Comparison of ENCODE assay signal across 10 cellular contexts in the genomic region with DNA sequence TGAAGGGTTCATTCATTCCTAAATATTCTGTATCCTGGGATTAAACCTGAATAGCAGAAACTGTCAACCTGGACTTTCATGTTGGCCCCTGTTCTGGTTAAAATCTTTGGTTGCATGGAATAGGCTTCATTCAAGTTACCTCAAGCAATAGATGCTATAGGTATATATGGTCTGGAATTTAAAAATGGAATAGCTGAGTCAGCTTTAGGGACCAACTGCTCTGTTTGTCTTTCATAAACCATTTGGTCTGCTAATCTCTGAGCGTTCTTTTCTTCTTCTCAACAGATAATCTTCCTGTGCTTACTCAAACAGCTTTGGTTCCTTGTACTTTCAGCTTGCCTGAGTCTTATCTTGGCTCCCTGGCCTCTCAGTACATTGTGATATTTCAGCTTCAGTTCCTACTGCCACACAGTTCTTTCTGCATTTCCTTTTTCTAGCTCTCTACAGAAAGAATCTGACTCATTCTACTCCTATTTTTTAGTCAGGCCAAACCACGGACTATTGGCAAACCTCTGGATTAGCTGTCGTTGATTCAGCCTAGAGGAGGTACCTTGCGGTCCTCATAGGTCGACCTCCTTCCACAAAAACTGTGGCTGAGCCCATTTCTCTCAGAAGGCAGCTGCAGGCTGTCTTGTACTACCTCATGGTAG. TPM values are rescaled to one million over a fixed set of nuclear protein-coding genes. Genes with fewer than 3 reads are reported as not detected.
DNase-seq lines count a peak whose midpoint lies in the region; ATAC-seq and TF ChIP-seq lines count a peak whose summit lies in the region.
"Had no signal": no experiment of that assay in that cellular context is flagged by ENCODE, and none has a peak within 500 bp of the region (broad histone marks: within the 10 kb centered on the region; RNA-seq: fewer than 3 reads in every experiment).

No MANE protein-coding gene starts in this region.

- ATAC-seq in sciatic nerve, result peak; percentile 85
- ATAC-seq in GM19463 (IDR thresholded peaks at IDR 0.05; ENCODE audit: unreplicated experiment), result no peak
- ATAC-seq in activated CD8-positive, alpha-beta T cell treated with anti-CD3 and anti-CD28 coated beads for 36 hours, result no peak
- ATAC-seq in HG02642 (IDR thresholded peaks at IDR 0.05; ENCODE audit: poor library complexity, unreplicated experiment), result no peak

- CTCF ChIA-PET in activated CD8-positive, alpha-beta T cell treated with anti-CD3 and anti-CD28 coated beads for 36 hours (lab: Charles Lee), result interaction anchor here (1.0 kb wide), 1 partner anchor 19 kb away, joined by 3 read pairs; no protein-coding TSS in a partner anchor

- no peaks in the 10 kb centered on the region for H3K27me3 Mint-ChIP-seq in activated CD8-positive, alpha-beta T cell treated with anti-CD3 and anti-CD28 coated beads for 36 hours

- intact Hi-C loops in sciatic nerve (cut with DNase I), result no loop called here
- intact Hi-C loops in activated CD8-positive, alpha-beta T cell treated with anti-CD3 and anti-CD28 coated beads for 36 hours (cut with micrococcal nuclease), result no loop called here

- H3K36me3 ChIP-seq in SJCRH30 (no peaks in the 10 kb centered on the region), fibroblast of lung (ENCODE audit: control insufficient read depth, insufficient read depth, low read length) (no peaks in the 10 kb centered on the region)
- H3K36me3 ChIP-seq: cardiac muscle cell had no signal

- H3K4me1 Mint-ChIP-seq in activated CD8-positive, alpha-beta T cell treated with anti-CD3 and anti-CD28 coated beads for 36 hours (ENCODE audit: low read depth), result no peaks in the 10 kb centered on the region

- H2AFZ ChIP-seq in fibroblast of lung (ENCODE audit: low read length), result no peak overlapping the region

- no peak overlapping the region for H3K4me3 Mint-ChIP-seq in activated CD8-positive, alpha-beta T cell treated with anti-CD3 and anti-CD28 coated beads for 36 hours

- peak; percentile 28 for DNase-seq in GOT3 (lab: John Stamatoyannopoulos, UW)
- DNase-seq in SJCRH30, result peak; percentile 14 to 30
- DNase-seq in fibroblast of lung (ENCODE audit: low read depth in 2 of 2), result peak; percentile 97 to 99
- DNase-seq in sciatic nerve (ENCODE audit: low spot score), result no peak
- no peak for DNase-seq in activated CD8-positive, alpha-beta T cell treated with anti-CD3 and anti-CD28 coated beads for 36 hours
- no peak for DNase-seq in activated naive CD4-positive, alpha-beta T cell treated with anti-CD3 and anti-CD28 coated beads, Interleukin-2, amount 50 U/mL, for 16 hours
- DNase-seq: NCI-H1092 treated with DMSO at 0.1 percent for 48 hours had no signal

- TF ChIP-seq CTCF in fibroblast of lung (conservative IDR thresholded peaks at IDR 0.05 in 1 of 2, IDR thresholded peaks at IDR 0.05 in 1 of 2; ENCODE audit: low read depth in 1 of 2, low read length in 2 of 2), result no peak
- no peak for TF ChIP-seq CTCF in activated CD8-positive, alpha-beta T cell treated with anti-CD3 and anti-CD28 coated beads for 36 hours (IDR thresholded peaks at IDR 0.05)

- no peaks in the 10 kb centered on the region for H3K9me3 Mint-ChIP-seq in activated CD8-positive, alpha-beta T cell treated with anti-CD3 and anti-CD28 coated beads for 36 hours

- H3K9ac ChIP-seq in fibroblast of lung (ENCODE audit: insufficient read depth, low read length), result no peak overlapping the region

- H3K79me2 ChIP-seq in fibroblast of lung (ENCODE audit: control insufficient read depth, insufficient read depth, low read length), result no peaks in the 10 kb centered on the region

- no peak overlapping the region for H3K27ac Mint-ChIP-seq in activated CD8-positive, alpha-beta T cell treated with anti-CD3 and anti-CD28 coated beads for 36 hours

- H3K4me3 ChIP-seq in SJCRH30, result no peak overlapping the region
- H3K4me3 ChIP-seq in fibroblast of lung (replicated peaks in 1 of 4; ENCODE audit: control extremely low read depth in 1 of 4, insufficient read depth in 1 of 4, low read depth in 3 of 4, low read length in 4 of 4), result no peak overlapping the region
- H3K4me3 ChIP-seq: cardiac muscle cell had no signal

- no peak overlapping the region for H3K27ac ChIP-seq in SJCRH30
- peak overlapping the region; percentile 6 for H3K27ac ChIP-seq in fibroblast of lung (ENCODE audit: insufficient read depth, low read length)
- H3K27ac ChIP-seq: cardiac muscle cell had no signal

- H3K27me3 ChIP-seq in SJCRH30, result no peaks in the 10 kb centered on the region
- no peaks in the 10 kb centered on the region for H3K27me3 ChIP-seq in fibroblast of lung (ENCODE audit: control insufficient read depth, insufficient read depth, low read length)
- H3K27me3 ChIP-seq: cardiac muscle cell had no signal

- 0 out of 2 replicates have a peak, but pooled peaks cover 4% of the 10 kb centered on the region for H3K4me1 ChIP-seq in SJCRH30
- H3K4me1 ChIP-seq in fibroblast of lung (ENCODE audit: control insufficient read depth, extremely low read depth, insufficient read depth, low read length), result peaks cover 5% of the 10 kb centered on the region

- peak overlapping the region; percentile 46 for H3K4me2 ChIP-seq in fibroblast of lung (ENCODE audit: extremely low read depth, insufficient read depth, low read length)

- no peaks in the 10 kb centered on the region for H4K20me1 ChIP-seq in fibroblast of lung (ENCODE audit: control insufficient read depth, extremely low read depth, insufficient read depth, low read length)

- no peaks in the 10 kb centered on the region for H3K36me3 Mint-ChIP-seq in activated CD8-positive, alpha-beta T cell treated with anti-CD3 and anti-CD28 coated beads for 36 hours (ENCODE audit: low read depth)

- POLR2A ChIA-PET in activated CD8-positive, alpha-beta T cell treated with anti-CD3 and anti-CD28 coated beads for 36 hours (lab: Charles Lee), result no interaction called here

- no peaks in the 10 kb centered on the region for H3K9me3 ChIP-seq in SJCRH30 (replicated peaks)
- no peaks in the 10 kb centered on the region for H3K9me3 ChIP-seq in fibroblast of lung (ENCODE audit: control insufficient read depth, insufficient read depth, low read depth, low read length)

RNA-seq across cellular contexts. Expression of gene MAB21L1, which starts 35.9 kb away (rescaled TPM):
- total RNA-seq in SJCRH30 (2014; rRNA removed; shearing (Covaris generic)), result 13.4 and 14.0 TPM in 2 replicates
- total RNA-seq in fibroblast of lung (0.77 and 2.0 TPM in 2 replicates), sciatic nerve (1.5 TPM)
- polyA plus RNA-seq in fibroblast of lung, result 1.6 and 2.7 TPM in 2 replicates
- polyA plus RNA-seq in fibroblast of lung (2012), result 1.2 and 2.1 TPM in 2 replicates
- 0.19 and 0.63 TPM in 2 replicates for polyA minus RNA-seq in fibroblast of lung (ENCODE audit: low replicate concordance)
- not detected for total RNA-seq in activated CD8-positive, alpha-beta T cell treated with anti-CD3 and anti-CD28 coated beads for 36 hours

Comparison
In these comparisons a context has a peak if more than half of its experiments do, and no peak if none do; other contexts are left out.
1. DNase-seq: peak in GOT3 (single experiment), SJCRH30 (2 of 2) and fibroblast of lung (2 of 2); none in sciatic nerve (single experiment), activated CD8-positive, alpha-beta T cell treated with anti-CD3 and anti-CD28 coated beads for 36 hours (single experiment) and activated naive CD4-positive, alpha-beta T cell treated with anti-CD3 and anti-CD28 coated beads, Interleukin-2, amount 50 U/mL, for 16 hours (single experiment).